ENCODE assay signal across 19 cellular contexts in genomic region chr2:68861330-68861729, GRCh38. TPM values are rescaled to one million over a fixed set of nuclear protein-coding genes. Genes with fewer than 3 reads are reported as not detected.
A peak's percentile ranks its signal among the peaks of the same experiment; 100 is the strongest.
DNase-seq lines count a peak whose midpoint lies in the region; ATAC-seq and TF ChIP-seq lines count a peak whose summit lies in the region.
"Had no signal": no experiment of that assay in that cellular context is flagged by ENCODE, and none has a peak within 500 bp of the region (broad histone marks: within the 10 kb centered on the region; RNA-seq: fewer than 3 reads in every experiment).

No MANE protein-coding gene starts in this region.

- H3K9me3 ChIP-seq in BLaER1 treated with 17β-estradiol and CSF1 and Interleukin-3, amounts not matched to agents 10 nM and 100 nM (replicated peaks in 1 of 11): peaks cover 0 to 7% (median 0%) of the 10 kb centered on the region in 11 experiments; a peak in 2 of 22 replicates
- H3K9me3 ChIP-seq in OCI-LY3 (ENCODE audit: insufficient read depth, low read length): no peaks in the 10 kb centered on the region
- H3K9me3 ChIP-seq in right lobe of liver: no peaks in the 10 kb centered on the region
- H3K9me3 ChIP-seq: Peyer's patch had no signal

- H3K9ac ChIP-seq in BLaER1 treated with 17β-estradiol and CSF1 and Interleukin-3, amounts not matched to agents 10 nM and 100 nM: no peak overlapping the region; a peak in 1 of 22 replicates
- no peak overlapping the region for H3K9ac ChIP-seq in OCI-LY3 (ENCODE audit: low read length)
- H3K9ac ChIP-seq: GM23248 had no signal

- intact Hi-C loops in right lobe of liver (cut with DNase I): no loop called here

- peak; percentile 48 to 59 for DNase-seq in Kasumi-1 (lab: John Stamatoyannopoulos, UW)
- DNase-seq in right lobe of liver: no peak
- no peak for DNase-seq in activated T-cell treated with anti-CD3 and anti-CD28 coated beads for 4 hours
- no peak for DNase-seq in NCI-H2107 treated with DMSO at 0.1 percent for 48 hours (lab: John Stamatoyannopoulos, UW; ENCODE audit: unreplicated experiment)
- no peak for DNase-seq in cerebellum (ENCODE audit: low spot score)
- no peak for DNase-seq in NCI-H1436 (lab: John Stamatoyannopoulos, UW)
- DNase-seq: DMS79, GM23248, NCI-H1930, NCI-H526, Peyer's patch, Right ventricle myocardium superior had no signal

- no peak overlapping the region for H3K4me3 ChIP-seq in BLaER1 treated with 17β-estradiol and CSF1 and Interleukin-3, amounts not matched to agents 10 nM and 100 nM
- H3K4me3 ChIP-seq in OCI-LY3 (ENCODE audit: low read length) (no peak overlapping the region), right lobe of liver (no peak overlapping the region)
- H3K4me3 ChIP-seq: GM23248, K562, Peyer's patch had no signal

- no peaks in the 10 kb centered on the region for H3K36me3 ChIP-seq in BLaER1 treated with 17β-estradiol and CSF1 and Interleukin-3, amounts not matched to agents 10 nM and 100 nM
- H3K36me3 ChIP-seq in OCI-LY3 (replicated peaks; ENCODE audit: low read depth, low read length) (no peaks in the 10 kb centered on the region), right lobe of liver (no peaks in the 10 kb centered on the region)
- H3K36me3 ChIP-seq: Peyer's patch had no signal

- H3K4me2 ChIP-seq in BLaER1 treated with 17β-estradiol and CSF1 and Interleukin-3, amounts not matched to agents 10 nM and 100 nM: peak overlapping the region in 7 of 11 experiments; percentile 1 to 75 (median 50); a peak in 12 of 22 replicates
- H3K4me2 ChIP-seq in OCI-LY3 (ENCODE audit: low read length): peak overlapping the region; percentile 36

- peaks cover 8 to 70% (median 32%) of the 10 kb centered on the region in 10 experiments for H3K4me1 ChIP-seq in BLaER1 treated with 17β-estradiol and CSF1 and Interleukin-3, amounts not matched to agents 10 nM and 100 nM
- H3K4me1 ChIP-seq in OCI-LY3 (ENCODE audit: low read length) (peaks cover 58% of the 10 kb centered on the region), right lobe of liver (no peaks in the 10 kb centered on the region)
- H3K4me1 ChIP-seq: Peyer's patch had no signal

- TF ChIP-seq CTCF in OCI-LY3 (IDR thresholded peaks at IDR 0.05; ENCODE audit: low read depth, low read length) (no peak), right lobe of liver (IDR thresholded peaks at IDR 0.05) (no peak)

- ATAC-seq in right lobe of liver: peak; percentile 41 to 69 (median 53)
- ATAC-seq: K562 had no signal

- no peaks in the 10 kb centered on the region for H3K79me2 ChIP-seq in OCI-LY3 (ENCODE audit: low read length)

- no peak overlapping the region for H2AFZ ChIP-seq in OCI-LY3 (ENCODE audit: low read depth, low read length)
- H2AFZ ChIP-seq: GM23248 had no signal

- H3K27ac ChIP-seq in BLaER1 treated with 17β-estradiol and CSF1 and Interleukin-3, amounts not matched to agents 10 nM and 100 nM: peak overlapping the region in 6 of 11 experiments; percentile 6 to 66 (median 47); a peak in 8 of 22 replicates
- H3K27ac ChIP-seq in OCI-LY3 (ENCODE audit: low read length) (no peak overlapping the region), right lobe of liver (no peak overlapping the region)
- H3K27ac ChIP-seq: GM23248, Peyer's patch had no signal

- no peak for TF ChIP-seq POLR2A in right lobe of liver (IDR thresholded peaks at IDR 0.05)

- no peaks in the 10 kb centered on the region for H4K20me1 ChIP-seq in BLaER1 treated with 17β-estradiol and CSF1 and Interleukin-3, amounts not matched to agents 10 nM and 100 nM
- H4K20me1 ChIP-seq in OCI-LY3 (ENCODE audit: insufficient read depth, low read length): no peaks in the 10 kb centered on the region

- no peaks in the 10 kb centered on the region for H3K27me3 ChIP-seq in BLaER1 treated with 17β-estradiol and CSF1 and Interleukin-3, amounts not matched to agents 10 nM and 100 nM
- H3K27me3 ChIP-seq in OCI-LY3 (ENCODE audit: low read depth, low read length) (no peaks in the 10 kb centered on the region), right lobe of liver (no peaks in the 10 kb centered on the region)
- H3K27me3 ChIP-seq: Peyer's patch had no signal

RNA-seq across cellular contexts. Expression of gene BMP10, which starts 9.9 kb away (rescaled TPM):
- 10 to 100 TPM in 1 of 6 experiments, 1 to 10 TPM in 5; 4.0 to 15.4 (median 6.0) TPM for total RNA-seq in right lobe of liver
- not detected for total RNA-seq in cerebellum
- total RNA-seq: A172, G401, GM23248, HT1080, M059J, Peyer's patch, Right ventricle myocardium superior had no signal

Comparison
In these comparisons a context has a peak if more than half of its experiments do, and no peak if none do; other contexts are left out.
1. H3K27ac ChIP-seq: peak in BLaER1 treated with 17β-estradiol and CSF1 and Interleukin-3, amounts not matched to agents 10 nM and 100 nM (6 of 11); none in OCI-LY3 (single experiment) and right lobe of liver (0 of 3).
2. DNase-seq: peak in Kasumi-1 (2 of 2); none in right lobe of liver (0 of 3), activated T-cell treated with anti-CD3 and anti-CD28 coated beads for 4 hours (single experiment), NCI-H2107 treated with DMSO at 0.1 percent for 48 hours (single experiment), cerebellum (single experiment) and NCI-H1436 (single experiment).